ENCODE assay signal across 7 cellular contexts in the genomic region with DNA sequence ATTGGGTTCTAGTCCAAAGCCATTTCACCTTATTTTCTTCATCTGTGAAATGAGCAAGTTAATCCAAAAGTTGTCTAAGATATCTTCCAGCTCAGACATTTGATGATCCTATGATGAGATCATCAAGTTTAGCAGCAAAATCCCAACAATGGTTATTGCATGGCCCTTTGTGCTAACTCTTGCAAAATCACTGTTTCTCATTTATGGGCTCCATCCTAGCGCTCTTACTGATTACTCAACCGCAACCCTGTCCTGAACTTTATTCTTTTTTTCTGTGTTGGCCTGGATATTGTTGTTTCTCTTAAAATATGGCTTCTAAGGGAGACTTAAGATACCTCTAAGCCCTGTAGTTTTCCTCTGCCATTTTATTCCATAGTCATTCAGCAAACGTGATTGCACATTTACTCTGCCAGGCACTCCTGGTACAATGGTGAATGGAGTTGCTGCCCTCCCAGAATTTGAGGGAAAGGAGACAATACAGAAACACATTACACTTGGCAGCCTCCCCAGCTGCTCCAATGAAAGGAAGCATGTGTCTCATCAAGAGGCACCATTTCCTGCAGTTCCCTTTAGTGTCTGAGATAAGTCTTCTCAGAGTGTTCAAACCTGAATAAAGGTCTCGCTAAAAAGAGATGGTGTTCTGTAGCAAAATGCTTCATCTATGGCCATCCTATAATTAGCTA. TPM values are rescaled to one million over a fixed set of nuclear protein-coding genes. Genes with fewer than 3 reads are reported as not detected.
DNase-seq lines count a peak whose midpoint lies in the region; ATAC-seq and TF ChIP-seq lines count a peak whose summit lies in the region.

No MANE protein-coding gene starts in this region.

- H2BK5ac ChIP-seq in IMR-90 (ENCODE audit: low read depth, low read length, poor library complexity, severe bottlenecking) = peak overlapping the region; percentile 82

- H3K4me1 Mint-ChIP-seq in activated T-helper 1 cell treated with anti-CD3 and anti-CD28 coated beads, Interleukin-12 subunit alpha, Interleukin-12 subunit beta, Interleukin-2, Interleukin-4 antibody, amounts not matched to agents 30 ng/mL and 10 ng/mL and 1 ng/mL, durations not matched to agents 14 hours and 24 hours and 36 hours (ENCODE audit: low read depth) = peaks cover 5% of the 10 kb centered on the region

- H3K27me3 ChIP-seq in IMR-90 (ENCODE audit: control insufficient read depth, insufficient read depth, low read length) (no peaks in the 10 kb centered on the region), right atrium auricular region (no peaks in the 10 kb centered on the region), subcutaneous abdominal adipose tissue (ENCODE audit: control insufficient read depth in 5 of 5, insufficient read depth in 4 of 5, low read length in 5 of 5) (peaks cover 0 to 5% (median 3%) of the 10 kb centered on the region in 5 donors)

- in situ Hi-C loops in IMR-90 (cut with MboI; ENCODE audit: low sequenced_read_pairs) = no loop called here

- H2BK120ac ChIP-seq in IMR-90 (ENCODE audit: low read depth, low read length) = 0 out of 2 replicates have a peak overlapping the region, but pooled peaks have one; percentile 44

- peak overlapping the region; percentile 27 for H4K5ac ChIP-seq in IMR-90 (ENCODE audit: low read depth, low read length)

- H3K27me3 Mint-ChIP-seq in activated T-helper 1 cell treated with anti-CD3 and anti-CD28 coated beads, Interleukin-12 subunit alpha, Interleukin-12 subunit beta, Interleukin-2, Interleukin-4 antibody, amounts not matched to agents 30 ng/mL and 10 ng/mL and 1 ng/mL, durations not matched to agents 14 hours and 24 hours and 36 hours (ENCODE audit: insufficient read depth) = peaks cover 45% of the 10 kb centered on the region

- no peak for ATAC-seq in IMR-90 (ENCODE audit: low read depth)

- H3K9me3 Mint-ChIP-seq in activated T-helper 1 cell treated with anti-CD3 and anti-CD28 coated beads, Interleukin-12 subunit alpha, Interleukin-12 subunit beta, Interleukin-2, Interleukin-4 antibody, amounts not matched to agents 30 ng/mL and 10 ng/mL and 1 ng/mL, durations not matched to agents 14 hours and 24 hours and 36 hours = no peaks in the 10 kb centered on the region

- H3K4ac ChIP-seq in IMR-90 (ENCODE audit: low read depth, low read length) = peak overlapping the region; percentile 39; the same call in 1 of the 2 replicates

- peaks cover 1% of the 10 kb centered on the region; the same call in 1 of the 2 replicates for H3K36me3 ChIP-seq in IMR-90 (ENCODE audit: control insufficient read depth, insufficient read depth, low read length)
- H3K36me3 ChIP-seq in right atrium auricular region = no peaks in the 10 kb centered on the region
- H3K36me3 ChIP-seq in subcutaneous abdominal adipose tissue (ENCODE audit: control insufficient read depth in 5 of 5, insufficient read depth in 5 of 5, low read length in 5 of 5) = no peaks in the 10 kb centered on the region

- no peak for TF ChIP-seq POLR2A in IMR-90 (IDR thresholded peaks at IDR 0.05; ENCODE audit: low read depth, low read length)

- TF ChIP-seq CTCF in IMR-90 (conservative IDR thresholded peaks at IDR 0.05; ENCODE audit: low read depth, low read length) = no peak
- TF ChIP-seq CTCF in right atrium auricular region (IDR thresholded peaks at IDR 0.05) = no peak

- peak overlapping the region; percentile 53 for H3K4me2 ChIP-seq in IMR-90 (ENCODE audit: low read depth, low read length)

- no peak overlapping the region for H3K9ac ChIP-seq in IMR-90 (ENCODE audit: low read depth, low read length)
- peak overlapping the region in 1 of 5 donors; percentile 37 for H3K9ac ChIP-seq in subcutaneous abdominal adipose tissue (ENCODE audit: low read length in 5 of 5)

- DNase-seq in IMR-90 (peak; percentile 94), astrocyte of the hippocampus (ENCODE audit: low read depth, low spot score) (peak; percentile 46), right atrium auricular region (ENCODE audit: low spot score) (no peak), NAMALWA (ENCODE audit: low spot score) (no peak)
- DNase-seq in activated naive CD4-positive, alpha-beta T cell treated with anti-CD3 and anti-CD28 coated beads, Interleukin-2, amount 50 U/mL, for 16 hours = no peak
- DNase-seq in activated T-helper 1 cell treated with anti-CD3 and anti-CD28 coated beads, Interleukin-12 subunit alpha, Interleukin-12 subunit beta, Interleukin-2, Interleukin-4 antibody, amounts not matched to agents 30 ng/mL and 10 ng/mL and 1 ng/mL, durations not matched to agents 14 hours and 24 hours and 36 hours (ENCODE audit: low spot score) = no peak

- H2AK5ac ChIP-seq in IMR-90 (ENCODE audit: low read depth, low read length) = peak overlapping the region; percentile 50; the same call in 1 of the 2 replicates

- H3K79me1 ChIP-seq in IMR-90 (ENCODE audit: low read depth in 1 of 2, low read length in 2 of 2) = peaks cover 0 to 29% of the 10 kb centered on the region in 2 experiments; a peak in 3 of 4 replicates

- WGBS in IMR-90 (ENCODE audit: extremely low coverage in 2 of 2, insufficient read length in 1 of 2), 2 experiments = no CpG with 5 or more reads among the region's 4 CpGs

- 0 out of 4 replicates have a peak overlapping the region, but pooled peaks of 1 of the 2 experiments have one; percentile 6 for H4K8ac ChIP-seq in IMR-90 (ENCODE audit: low read depth in 2 of 2, low read length in 2 of 2)

- peak overlapping the region; percentile 16; the same call in 1 of the 2 replicates for H3K14ac ChIP-seq in IMR-90 (replicated peaks; ENCODE audit: low read depth, low read length)

- H4K91ac ChIP-seq in IMR-90 (ENCODE audit: insufficient read depth, low read depth, low read length) = peak overlapping the region; percentile 15; the same call in 1 of the 2 replicates

- no peak overlapping the region for H2AFZ ChIP-seq in IMR-90 (replicated peaks; ENCODE audit: low read length, poor library complexity)

- H3K36me3 Mint-ChIP-seq in activated T-helper 1 cell treated with anti-CD3 and anti-CD28 coated beads, Interleukin-12 subunit alpha, Interleukin-12 subunit beta, Interleukin-2, Interleukin-4 antibody, amounts not matched to agents 30 ng/mL and 10 ng/mL and 1 ng/mL, durations not matched to agents 14 hours and 24 hours and 36 hours (ENCODE audit: low read depth) = no peaks in the 10 kb centered on the region

- H4K20me1 ChIP-seq in IMR-90 (ENCODE audit: insufficient read depth, low read length) = peaks cover 8% of the 10 kb centered on the region; the same call in 1 of the 2 replicates

- POLR2A ChIA-PET in IMR-90 (lab: Charles Lee; ENCODE audit: unreplicated experiment) = no interaction called here

- H3K4me1 ChIP-seq in IMR-90 (ENCODE audit: control insufficient read depth, insufficient read depth, low read length) (peaks cover 18% of the 10 kb centered on the region), right atrium auricular region (peaks cover 0 to 61% of the 10 kb centered on the region in 2 donors), subcutaneous abdominal adipose tissue (ENCODE audit: control insufficient read depth in 5 of 5, insufficient read depth in 5 of 5, low read length in 5 of 5) (peaks cover 5 to 66% (median 41%) of the 10 kb centered on the region in 5 donors)

- no peaks in the 10 kb centered on the region for H3K9me3 ChIP-seq in IMR-90 (ENCODE audit: control insufficient read depth, insufficient read depth, low read length)
- H3K9me3 ChIP-seq in right atrium auricular region = no peaks in the 10 kb centered on the region
- no peaks in the 10 kb centered on the region for H3K9me3 ChIP-seq in subcutaneous abdominal adipose tissue (ENCODE audit: control insufficient read depth in 5 of 5, low read length in 5 of 5)

- H3K27ac ChIP-seq in IMR-90 (ENCODE audit: insufficient read depth, low read length) (peak overlapping the region; percentile 82; the same call in 1 of the 2 replicates), right atrium auricular region (peak overlapping the region; percentile 79 to 84), subcutaneous abdominal adipose tissue (ENCODE audit: low read depth, low read length) (peak overlapping the region; percentile 64)

- peak overlapping the region; percentile 79 for H3K18ac ChIP-seq in IMR-90 (ENCODE audit: low read depth, low read length)

- TF ChIP-seq RAD21 in IMR-90 (IDR thresholded peaks at IDR 0.05; ENCODE audit: low read length) = no peak

- peak overlapping the region; percentile 38; the same call in 1 of the 3 replicates for H2BK15ac ChIP-seq in IMR-90 (ENCODE audit: low read depth, low read length)

- intact Hi-C loops in IMR-90 (cut with micrococcal nuclease) = no loop called here
- intact Hi-C loops in activated T-helper 1 cell treated with anti-CD3 and anti-CD28 coated beads, Interleukin-12 subunit alpha, Interleukin-12 subunit beta, Interleukin-2, Interleukin-4 antibody, amounts not matched to agents 30 ng/mL and 10 ng/mL and 1 ng/mL, durations not matched to agents 14 hours and 24 hours and 36 hours (cut with micrococcal nuclease) = no loop called here

- BruUV-seq in IMR-90 (replicated peaks; lab: Mats Ljungman, UMichigan) = no TSS peak

- H3K23ac ChIP-seq in IMR-90 (ENCODE audit: low read depth, low read length) = peak overlapping the region; percentile 46; the same call in 1 of the 2 replicates

- H3K4me3 ChIP-seq in IMR-90 (ENCODE audit: insufficient read depth, low read depth, low read length) = no peak overlapping the region
- H3K4me3 ChIP-seq in right atrium auricular region = no peak overlapping the region
- H3K4me3 ChIP-seq in subcutaneous abdominal adipose tissue (ENCODE audit: low read depth in 1 of 5, low read length in 5 of 5) = no peak overlapping the region

- H2AK9ac ChIP-seq in IMR-90 (replicated peaks; ENCODE audit: low read depth, low read length, poor library complexity) = no peak overlapping the region

- peak overlapping the region; percentile 16; the same call in 1 of the 2 replicates for H2BK20ac ChIP-seq in IMR-90 (ENCODE audit: low read depth, low read length)

- no peak overlapping the region for H3K56ac ChIP-seq in IMR-90 (ENCODE audit: extremely low read depth, insufficient read depth, low read length)

- CTCF ChIA-PET in IMR-90 (lab: Yijun Ruan, JAX) = no interaction called here

- H3K27ac Mint-ChIP-seq in activated T-helper 1 cell treated with anti-CD3 and anti-CD28 coated beads, Interleukin-12 subunit alpha, Interleukin-12 subunit beta, Interleukin-2, Interleukin-4 antibody, amounts not matched to agents 30 ng/mL and 10 ng/mL and 1 ng/mL, durations not matched to agents 14 hours and 24 hours and 36 hours = no peak overlapping the region

- H3K9me1 ChIP-seq in IMR-90 (ENCODE audit: insufficient read depth, low read length) = peaks cover 8% of the 10 kb centered on the region

- dilution Hi-C loops in IMR-90 (cut with HindIII; ENCODE audit: low sequenced_read_pairs, unreplicated experiment) = no loop called here

- H3K4me3 Mint-ChIP-seq in activated T-helper 1 cell treated with anti-CD3 and anti-CD28 coated beads, Interleukin-12 subunit alpha, Interleukin-12 subunit beta, Interleukin-2, Interleukin-4 antibody, amounts not matched to agents 30 ng/mL and 10 ng/mL and 1 ng/mL, durations not matched to agents 14 hours and 24 hours and 36 hours = no peak overlapping the region

RNA-seq across cellular contexts. Expression of gene GXYLT2, which starts 4.4 kb away (rescaled TPM):
- total RNA-seq in IMR-90 (2012; rRNA removed) (11.1 and 11.4 TPM in 2 replicates), right atrium auricular region (10 to 100 TPM; 31.7 to 37.3 TPM)
- polyA plus RNA-seq in IMR-90 (2012; rRNA removed) = 4.8 and 5.7 TPM in 2 replicates
- 3.4 and 4.0 TPM in 2 replicates for polyA plus RNA-seq in IMR-90 (2012; cell fraction: cytosol; rRNA removed)
- 1.4 and 7.8 TPM in 2 replicates for polyA plus RNA-seq in IMR-90 (2012; cell fraction: nucleus; rRNA removed; ENCODE audit: low replicate concordance)
- 0.08 TPM in 1 of 2 replicates, not detected in the other for total RNA-seq in activated T-helper 1 cell treated with anti-CD3 and anti-CD28 coated beads, Interleukin-12 subunit alpha, Interleukin-12 subunit beta, Interleukin-2, Interleukin-4 antibody, amounts not matched to agents 30 ng/mL and 10 ng/mL and 1 ng/mL, durations not matched to agents 14 hours and 24 hours and 36 hours

RNA-seq across cellular contexts. Expression of gene SHQ1, which starts 44.0 kb away (rescaled TPM):
- 19.4 and 28.6 TPM in 2 replicates for total RNA-seq in IMR-90 (2012; rRNA removed)
- 8.1 and 10.4 TPM in 2 replicates for polyA plus RNA-seq in IMR-90 (2012; rRNA removed)
- 3.2 and 4.4 TPM in 2 replicates for polyA plus RNA-seq in IMR-90 (2012; cell fraction: cytosol; rRNA removed)
- 1.8 and 9.9 TPM in 2 replicates for polyA plus RNA-seq in IMR-90 (2012; cell fraction: nucleus; rRNA removed; ENCODE audit: low replicate concordance)
- total RNA-seq in right atrium auricular region = 10 to 100 TPM; 16.5 to 19.5 TPM
- total RNA-seq in activated T-helper 1 cell treated with anti-CD3 and anti-CD28 coated beads, Interleukin-12 subunit alpha, Interleukin-12 subunit beta, Interleukin-2, Interleukin-4 antibody, amounts not matched to agents 30 ng/mL and 10 ng/mL and 1 ng/mL, durations not matched to agents 14 hours and 24 hours and 36 hours = 46.1 and 48.5 TPM in 2 replicates

Comparison
In these comparisons a context has a peak if more than half of its experiments do, and no peak if none do; other contexts are left out.
1. DNase-seq: peak in IMR-90 (single experiment) and astrocyte of the hippocampus (single experiment); none in right atrium auricular region (single experiment), activated naive CD4-positive, alpha-beta T cell treated with anti-CD3 and anti-CD28 coated beads, Interleukin-2, amount 50 U/mL, for 16 hours (single experiment), NAMALWA (single experiment) and activated T-helper 1 cell treated with anti-CD3 and anti-CD28 coated beads, Interleukin-12 subunit alpha, Interleukin-12 subunit beta, Interleukin-2, Interleukin-4 antibody, amounts not matched to agents 30 ng/mL and 10 ng/mL and 1 ng/mL, durations not matched to agents 14 hours and 24 hours and 36 hours (single experiment).
2. RNA of gene GXYLT2, which starts 4.4 kb away (total RNA-seq): 31.7 to 37.3 TPM in right atrium auricular region and 11.1 to 11.4 TPM in IMR-90; 0.08 TPM in activated T-helper 1 cell treated with anti-CD3 and anti-CD28 coated beads, Interleukin-12 subunit alpha, Interleukin-12 subunit beta, Interleukin-2, Interleukin-4 antibody, amounts not matched to agents 30 ng/mL and 10 ng/mL and 1 ng/mL, durations not matched to agents 14 hours and 24 hours and 36 hours; every median in the first group is over 10 times any median in the second.
3. Peak in every context shown above with its lines, with median percentiles within 50 percentile points of each other: H3K27ac ChIP-seq.